9 cellular contexts compared by ENCODE assay signal in the genomic region with DNA sequence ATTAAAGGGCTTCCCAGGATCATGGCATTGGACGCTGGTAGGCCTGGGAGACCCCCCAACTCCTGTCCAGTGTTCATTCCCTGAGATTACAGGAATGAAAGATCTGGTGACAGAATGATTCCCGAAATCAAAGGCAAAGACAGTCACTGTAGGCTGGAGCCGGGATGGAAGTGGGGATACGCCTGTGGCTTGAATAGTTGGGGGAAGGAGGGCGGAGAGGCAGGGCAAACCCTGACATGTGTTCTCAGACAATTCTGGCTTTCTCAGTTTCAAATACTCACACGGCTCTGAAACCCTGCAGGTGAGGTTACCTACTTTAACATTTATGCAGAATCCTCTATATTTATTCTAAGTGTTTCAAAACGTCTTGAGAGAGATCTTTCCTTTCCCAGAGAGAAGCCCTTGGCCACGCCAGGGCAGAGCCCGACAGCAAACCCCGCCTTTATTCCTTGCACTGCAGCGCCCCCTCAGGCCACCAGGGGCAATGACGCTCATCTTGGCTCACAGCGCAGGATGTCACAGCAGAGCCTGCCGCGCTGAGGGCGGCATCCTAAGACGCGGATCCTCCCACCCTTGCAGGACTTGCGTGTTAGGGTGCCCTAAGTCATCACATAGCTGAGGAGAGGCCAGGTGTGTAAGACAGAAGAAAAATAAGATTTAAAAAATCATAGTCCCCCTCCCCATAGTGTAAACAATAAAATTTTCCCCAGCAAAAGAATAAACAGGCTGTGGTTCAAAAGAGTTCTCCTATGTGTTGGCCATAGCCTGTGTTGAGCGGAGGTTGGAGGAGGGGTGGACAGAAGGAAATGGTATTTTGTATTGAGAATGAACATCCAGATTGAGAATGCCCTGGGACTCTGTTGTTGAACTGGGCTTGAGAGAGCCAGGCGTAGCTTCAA.
DNase-seq lines count a peak whose midpoint lies in the region; ATAC-seq and TF ChIP-seq lines count a peak whose summit lies in the region.
"Had no signal": no experiment of that assay in that cellular context is flagged by ENCODE, and none has a peak within 500 bp of the region (broad histone marks: within the 10 kb centered on the region; RNA-seq: fewer than 3 reads in every experiment).

No MANE protein-coding gene starts in this region.

- no peak overlapping the region for H3K27ac ChIP-seq in Panc1 (ENCODE audit: low read length)

- H3K4me3 Mint-ChIP-seq in brain: peak overlapping the region; percentile 42 to 55 (median 44)
- H3K4me3 Mint-ChIP-seq: central memory CD8-positive, alpha-beta T cell had no signal

- H3K9me3 Mint-ChIP-seq in brain: peaks cover 0 to 10% (median 4%) of the 10 kb centered on the region in 5 experiments
- H3K9me3 Mint-ChIP-seq: central memory CD8-positive, alpha-beta T cell had no signal

- CTCF ChIA-PET in Panc1 (lab: Charles Lee): no interaction called here

- peak; percentile 99 for ATAC-seq in GM21515 (IDR thresholded peaks at IDR 0.05; ENCODE audit: unreplicated experiment)
- ATAC-seq in Panc1: peak; percentile 74

- DNase-seq in GM03348 (ENCODE audit: low spot score) (peak; percentile 80), HT-29 (ENCODE audit: low spot score) (peak; percentile 78), Panc1 (ENCODE audit: low read depth, low spot score) (peak; percentile 22), iris pigment epithelial cell (ENCODE audit: low read depth) (peak; percentile 4)
- peak in 3 of 4 experiments; percentile 7 to 14 (median 13) for DNase-seq in stimulated activated CD4-positive, alpha-beta T cell treated with anti-CD3 and anti-CD28 coated beads, Interleukin-1b, Interleukin-23, amount 100 ng/mL, for 24 hours (ENCODE audit: low read depth in 4 of 4, low spot score in 1 of 4)
- DNase-seq in effector CD4-positive, alpha-beta T cell: no peak

- H3K4me1 ChIP-seq in Panc1 (ENCODE audit: control insufficient read depth, insufficient read depth, low read length): no peaks in the 10 kb centered on the region

- H3K36me3 Mint-ChIP-seq in brain: peaks cover 47% of the 10 kb centered on the region

- BruUV-seq in Panc1 (replicated peaks; lab: Mats Ljungman, UMichigan): no TSS peak

- H3K36me3 ChIP-seq in Panc1 (ENCODE audit: control insufficient read depth, insufficient read depth, low read length): no peaks in the 10 kb centered on the region

- intact Hi-C loops in Panc1 (cut with micrococcal nuclease; ENCODE audit: unreplicated experiment): no loop called here

- in situ Hi-C loops in Panc1 (cut with HindIII; ENCODE audit: low pct_unique_long_range_greater_than_20kb, low sequenced_read_pairs): no loop called here

- peak overlapping the region; percentile 39 to 85 (median 71) for H3K27ac Mint-ChIP-seq in brain

- H3K4me3 ChIP-seq in Panc1 (ENCODE audit: low read depth in 2 of 2, low read length in 2 of 2): no peak overlapping the region

- TF ChIP-seq CTCF in Panc1 (IDR thresholded peaks at IDR 0.05): peak; percentile 82
- TF ChIP-seq CTCF in brain (conservative IDR thresholded peaks at IDR 0.05): peak; percentile 94 to 95

- no peaks in the 10 kb centered on the region for H3K9me3 ChIP-seq in Panc1 (ENCODE audit: control insufficient read depth, insufficient read depth, low read depth, low read length)

- H3K27me3 ChIP-seq in Panc1 (ENCODE audit: control insufficient read depth, insufficient read depth, low read length): no peaks in the 10 kb centered on the region

- peaks cover 48% of the 10 kb centered on the region for H3K4me1 Mint-ChIP-seq in brain

- POLR2A ChIA-PET in Panc1 (lab: Charles Lee): no interaction called here

- no peaks in the 10 kb centered on the region for H3K27me3 Mint-ChIP-seq in brain
